Comparison of ENCODE assay signal across 1 cellular context in genomic region chr19:3397266-3398022, GRCh38.
TF ChIP-seq lines count a peak whose summit lies in the region.

No MANE protein-coding gene starts in this region.

TF ChIP-seq in HepG2, 621 proteins besides CTCF, POLR2A, EP300 and RAD21 (continued from another document and continues in another):
- TF ChIP-seq ZFP36L1 (CRISPR knock-in tag; IDR thresholded peaks at IDR 0.05) = no peak
- peak; percentile 37; the same call in 1 of the 2 replicates for TF ChIP-seq NR0B2 (CRISPR knock-in tag; IDR thresholded peaks at IDR 0.05)
- peak; percentile 39; the same call in 1 of the 2 replicates for TF ChIP-seq KDM5B (CRISPR knock-in tag; IDR thresholded peaks at IDR 0.05; ENCODE audit: borderline replicate concordance)
- TF ChIP-seq ZNF343 (CRISPR knock-in tag; IDR thresholded peaks at IDR 0.05) = no peak
- TF ChIP-seq TMF1 (CRISPR knock-in tag; IDR thresholded peaks at IDR 0.05; ENCODE audit: low read depth) = no peak; the same call in 1 of the 2 replicates
- no peak for TF ChIP-seq KDM1A (CRISPR knock-in tag; IDR thresholded peaks at IDR 0.05)
- peak; percentile 63; the same call in 1 of the 2 replicates for TF ChIP-seq ZSCAN21 (CRISPR knock-in tag; IDR thresholded peaks at IDR 0.05; ENCODE audit: borderline replicate concordance)
- TF ChIP-seq ZKSCAN5 (CRISPR knock-in tag; IDR thresholded peaks at IDR 0.05) = no peak
- peak; percentile 71 for TF ChIP-seq PRDM10 (CRISPR knock-in tag; IDR thresholded peaks at IDR 0.05; ENCODE audit: low read depth)
- TF ChIP-seq ZNF331 (CRISPR knock-in tag; IDR thresholded peaks at IDR 0.05) = peak; percentile 58
- peak; percentile 99 for TF ChIP-seq ZFP36 (IDR thresholded peaks at IDR 0.05; ENCODE audit: borderline replicate concordance, low read depth, low read length, partially characterized antibody)
- TF ChIP-seq THAP9 (CRISPR knock-in tag; IDR thresholded peaks at IDR 0.05; ENCODE audit: borderline replicate concordance) = 0 out of 2 replicates have a peak, but pooled peaks have one; percentile 36
- peak; percentile 27; the same call in 1 of the 2 replicates for TF ChIP-seq NRL (CRISPR knock-in tag; IDR thresholded peaks at IDR 0.05; ENCODE audit: borderline replicate concordance)
- peak; percentile 79 for TF ChIP-seq ZNF792 (CRISPR knock-in tag; IDR thresholded peaks at IDR 0.05)
- TF ChIP-seq MTF2 (CRISPR knock-in tag; IDR thresholded peaks at IDR 0.05; ENCODE audit: borderline replicate concordance) = no peak
- no peak for TF ChIP-seq EZH2 (conservative IDR thresholded peaks at IDR 0.05; ENCODE audit: low read depth, low read length)
- TF ChIP-seq SKI (IDR thresholded peaks at IDR 0.05; ENCODE audit: partially characterized antibody) = peak; percentile 49
- no peak for TF ChIP-seq AKAP8 (CRISPR knock-in tag; IDR thresholded peaks at IDR 0.05)
- peak; percentile 71; the same call in 1 of the 2 replicates for TF ChIP-seq ETV5 (CRISPR knock-in tag; IDR thresholded peaks at IDR 0.05; ENCODE audit: borderline replicate concordance)
- no peak for TF ChIP-seq SOX13 (IDR thresholded peaks at IDR 0.05)
- TF ChIP-seq SOX13 (CRISPR knock-in tag; conservative IDR thresholded peaks at IDR 0.05 in 1 of 2, IDR thresholded peaks at IDR 0.05 in 1 of 2) = peak in 1 of 2 experiments; percentile 69; a peak in 2 of 4 replicates
- TF ChIP-seq SUZ12 (IDR thresholded peaks at IDR 0.05; ENCODE audit: low read depth, low read length) = no peak
- TF ChIP-seq HOXA5 (CRISPR knock-in tag; IDR thresholded peaks at IDR 0.05) = no peak
- TF ChIP-seq RARA (CRISPR knock-in tag; IDR thresholded peaks at IDR 0.05) = peak; percentile 85
- peak; percentile 64; the same call in 1 of the 2 replicates for TF ChIP-seq BCL6 (CRISPR knock-in tag; IDR thresholded peaks at IDR 0.05)
- no peak for TF ChIP-seq REXO4 (CRISPR knock-in tag; IDR thresholded peaks at IDR 0.05; ENCODE audit: borderline replicate concordance)
- peak; percentile 99 for TF ChIP-seq RXRB (CRISPR knock-in tag; IDR thresholded peaks at IDR 0.05; ENCODE audit: borderline replicate concordance)
- peak; percentile 45; the same call in 1 of the 2 replicates for TF ChIP-seq SOX5 (CRISPR knock-in tag; IDR thresholded peaks at IDR 0.05; ENCODE audit: borderline replicate concordance)
- no peak for TF ChIP-seq THYN1 (CRISPR knock-in tag; IDR thresholded peaks at IDR 0.05; ENCODE audit: borderline replicate concordance, low read depth)
- TF ChIP-seq ZSCAN31 (CRISPR knock-in tag; IDR thresholded peaks at IDR 0.05; ENCODE audit: low read depth) = 0 out of 2 replicates have a peak, but pooled peaks have one; percentile 7
- peak; percentile 48 for TF ChIP-seq PHF5A (CRISPR knock-in tag; IDR thresholded peaks at IDR 0.05; ENCODE audit: low read depth, unreplicated experiment)
- peak; percentile 13; the same call in 1 of the 2 replicates for TF ChIP-seq HIVEP1 (CRISPR knock-in tag; IDR thresholded peaks at IDR 0.05)
- TF ChIP-seq ZNF33A (CRISPR knock-in tag; IDR thresholded peaks at IDR 0.05; ENCODE audit: borderline replicate concordance) = no peak
- TF ChIP-seq NFIB (CRISPR knock-in tag; IDR thresholded peaks at IDR 0.05; ENCODE audit: borderline replicate concordance) = no peak
- TF ChIP-seq ZNF124 (CRISPR knock-in tag; IDR thresholded peaks at IDR 0.05) = 0 out of 2 replicates have a peak, but pooled peaks have one; percentile 19
- TF ChIP-seq PITX1 (CRISPR knock-in tag; IDR thresholded peaks at IDR 0.05) = peak; percentile 60
- TF ChIP-seq ZNF205 (CRISPR knock-in tag; IDR thresholded peaks at IDR 0.05) = peak; percentile 68
- TF ChIP-seq HNRNPLL (IDR thresholded peaks at IDR 0.05; ENCODE audit: low read depth, low read length, poor library complexity, severe bottlenecking) = peak; percentile 24
- TF ChIP-seq ZBTB10 (CRISPR knock-in tag; IDR thresholded peaks at IDR 0.05; ENCODE audit: borderline replicate concordance) = 0 out of 2 replicates have a peak, but pooled peaks have one; percentile 50
- peak; percentile 97 for TF ChIP-seq MLX (CRISPR knock-in tag; IDR thresholded peaks at IDR 0.05)
- no peak for TF ChIP-seq ZNF816 (CRISPR knock-in tag; IDR thresholded peaks at IDR 0.05; ENCODE audit: borderline replicate concordance)
- 0 out of 2 replicates have a peak, but pooled peaks have one; percentile 25 for TF ChIP-seq FOXO4 (CRISPR knock-in tag; conservative IDR thresholded peaks at IDR 0.05)
- peak; percentile 56; the same call in 1 of the 2 replicates for TF ChIP-seq CHD2 (IDR thresholded peaks at IDR 0.05; ENCODE audit: low read depth, low read length)
- no peak; the same call in 1 of the 2 replicates for TF ChIP-seq ZNF780A (CRISPR knock-in tag; IDR thresholded peaks at IDR 0.05)
- no peak for TF ChIP-seq TCF7 (IDR thresholded peaks at IDR 0.05; ENCODE audit: low read depth)
- peak; percentile 78 for TF ChIP-seq PRPF4 (IDR thresholded peaks at IDR 0.05; ENCODE audit: low read depth, low read length, poor library complexity, severe bottlenecking)
- no peak for TF ChIP-seq ZNF260 (CRISPR knock-in tag; IDR thresholded peaks at IDR 0.05; ENCODE audit: borderline replicate concordance, low read depth)
- TF ChIP-seq ZNF350 (CRISPR knock-in tag; IDR thresholded peaks at IDR 0.05; ENCODE audit: borderline replicate concordance, low read depth) = no peak; the same call in 1 of the 2 replicates
- peak; percentile 40; the same call in 1 of the 2 replicates for TF ChIP-seq ZNF614 (CRISPR knock-in tag; IDR thresholded peaks at IDR 0.05; ENCODE audit: borderline replicate concordance)
- TF ChIP-seq SAP130 (CRISPR knock-in tag; IDR thresholded peaks at IDR 0.05; ENCODE audit: low read depth) = peak; percentile 68
- TF ChIP-seq ZNF281 (CRISPR knock-in tag; IDR thresholded peaks at IDR 0.05; ENCODE audit: borderline replicate concordance) = peak; percentile 88
- TF ChIP-seq ZNF607 (CRISPR knock-in tag; IDR thresholded peaks at IDR 0.05; ENCODE audit: borderline replicate concordance) = 0 out of 2 replicates have a peak, but pooled peaks have one; percentile 49
- no peak for TF ChIP-seq FLYWCH1 (CRISPR knock-in tag; IDR thresholded peaks at IDR 0.05)
